20 cellular contexts compared by ENCODE assay signal in genomic region chr3:141371882-141372281, GRCh38. TPM values are rescaled to one million over a fixed set of nuclear protein-coding genes. Genes with fewer than 3 reads are reported as not detected.
DNase-seq lines count a peak whose midpoint lies in the region; ATAC-seq, FAIRE-seq and TF ChIP-seq lines count a peak whose summit lies in the region.
"Had no signal": no experiment of that assay in that cellular context is flagged by ENCODE, and none has a peak within 500 bp of the region (broad histone marks: within the 10 kb centered on the region; RNA-seq: fewer than 3 reads in every experiment).

No MANE protein-coding gene starts in this region.

- no peak overlapping the region for H3K27ac Mint-ChIP-seq in astrocyte (ENCODE audit: unreplicated experiment)
- H3K27ac Mint-ChIP-seq: activated naive CD4-positive, alpha-beta T cell treated with anti-CD3 and anti-CD28 coated beads for 36 hours; naive thymus-derived CD8-positive, alpha-beta T cell had no signal

- ATAC-seq in GM18873 (IDR thresholded peaks at IDR 0.05; ENCODE audit: low FRiP score, unreplicated experiment) (peak; percentile 30), HG02870 (IDR thresholded peaks at IDR 0.05; ENCODE audit: unreplicated experiment) (peak; percentile 33)
- ATAC-seq: K562; left ventricle myocardium superior; naive thymus-derived CD8-positive, alpha-beta T cell; psoas muscle had no signal

- H3K4me1 Mint-ChIP-seq in astrocyte (ENCODE audit: low read depth, unreplicated experiment), result peaks cover 50% of the 10 kb centered on the region

- H3K4me1 ChIP-seq in astrocyte (ENCODE audit: insufficient read depth, low read length), result peaks cover 50% of the 10 kb centered on the region

- H2AFZ ChIP-seq in astrocyte (ENCODE audit: low read depth, low read length), result no peak overlapping the region

- H3K9me3 ChIP-seq in astrocyte (ENCODE audit: insufficient read depth, low read depth, low read length), result no peaks in the 10 kb centered on the region
- H3K9me3 ChIP-seq: psoas muscle, SJSA1, thyroid gland had no signal

- H3K36me3 ChIP-seq in astrocyte (ENCODE audit: insufficient read depth, low read length), result peaks cover 12% of the 10 kb centered on the region
- H3K36me3 ChIP-seq: thyroid gland had no signal

- H4K20me1 ChIP-seq in astrocyte (ENCODE audit: insufficient read depth, low read length), result no peaks in the 10 kb centered on the region

- H3K4me3 Mint-ChIP-seq in astrocyte (ENCODE audit: unreplicated experiment), result no peak overlapping the region
- H3K4me3 Mint-ChIP-seq: activated naive CD4-positive, alpha-beta T cell treated with anti-CD3 and anti-CD28 coated beads for 36 hours; CD14-positive monocyte had no signal

- H3K9ac ChIP-seq in astrocyte (ENCODE audit: low read length), result no peak overlapping the region

- H3K36me3 Mint-ChIP-seq in astrocyte (ENCODE audit: low read depth, unreplicated experiment), result peaks cover 23% of the 10 kb centered on the region
- H3K36me3 Mint-ChIP-seq: CD14-positive monocyte; naive thymus-derived CD8-positive, alpha-beta T cell had no signal

- peaks cover 66% of the 10 kb centered on the region for H3K79me2 ChIP-seq in astrocyte (ENCODE audit: insufficient read depth, low read length)

- TF ChIP-seq CTCF in astrocyte (IDR thresholded peaks at IDR 0.05; ENCODE audit: insufficient read depth, low read depth, low read length), result no peak

- no peaks in the 10 kb centered on the region for H3K9me3 Mint-ChIP-seq in astrocyte (ENCODE audit: unreplicated experiment)
- H3K9me3 Mint-ChIP-seq: activated naive CD4-positive, alpha-beta T cell treated with anti-CD3 and anti-CD28 coated beads for 36 hours; naive thymus-derived CD8-positive, alpha-beta T cell had no signal

- no peaks in the 10 kb centered on the region for H3K27me3 ChIP-seq in astrocyte (ENCODE audit: insufficient read depth, low read length)
- H3K27me3 ChIP-seq: SJSA1, thyroid gland had no signal

- DNase-seq in GM18507 (ENCODE audit: extremely low spot score, insufficient read length, low read depth) (no peak), astrocyte (ENCODE audit: low read depth) (no peak), NCI-H1930 (lab: John Stamatoyannopoulos, UW) (no peak), H4 (ENCODE audit: low spot score) (no peak), NCI-H1105 treated with DMSO at 0.1 percent for 48 hours (lab: John Stamatoyannopoulos, UW) (no peak)
- DNase-seq: activated naive CD4-positive, alpha-beta T cell treated with anti-CD3 and anti-CD28 coated beads for 36 hours; EL; left ventricle myocardium superior; naive thymus-derived CD8-positive, alpha-beta T cell; NCI-H1417; NCI-H345; psoas muscle; stimulated activated CD4-positive, alpha-beta T cell treated with anti-CD3 and anti-CD28 coated beads, Interleukin-15, amount 100 ng/mL, for 24 hours; thyroid gland had no signal

- H3K27me3 Mint-ChIP-seq in astrocyte (ENCODE audit: low read depth, unreplicated experiment), result no peaks in the 10 kb centered on the region
- H3K27me3 Mint-ChIP-seq: naive thymus-derived CD8-positive, alpha-beta T cell had no signal

- no peak overlapping the region for H3K4me3 ChIP-seq in astrocyte (ENCODE audit: insufficient read depth, low read depth, low read length)
- H3K4me3 ChIP-seq: K562, psoas muscle, SJSA1, thyroid gland had no signal

- H3K4me2 ChIP-seq in astrocyte (ENCODE audit: low read length), result peak overlapping the region; percentile 17

- no peak overlapping the region for H3K27ac ChIP-seq in astrocyte (ENCODE audit: low read depth, low read length)
- H3K27ac ChIP-seq: psoas muscle, SJSA1, thyroid gland had no signal

- peak; percentile 87 for FAIRE-seq in GM18507 (lab: Jason Lieb, UNC)
- FAIRE-seq in astrocyte (lab: Jason Lieb, UNC), result no peak
- FAIRE-seq: bronchial epithelial cell, K562 had no signal

RNA-seq across cellular contexts. Expression of gene ZBTB38, which starts 3.6 kb away (rescaled TPM):
- total RNA-seq in astrocyte, result 57.6 and 60.7 TPM in 2 replicates
- 33.3 and 49.0 TPM in 2 replicates for total RNA-seq in H4 (2014; rRNA removed; shearing (Covaris generic))
